19 cellular contexts compared by ENCODE assay signal in the genomic region with DNA sequence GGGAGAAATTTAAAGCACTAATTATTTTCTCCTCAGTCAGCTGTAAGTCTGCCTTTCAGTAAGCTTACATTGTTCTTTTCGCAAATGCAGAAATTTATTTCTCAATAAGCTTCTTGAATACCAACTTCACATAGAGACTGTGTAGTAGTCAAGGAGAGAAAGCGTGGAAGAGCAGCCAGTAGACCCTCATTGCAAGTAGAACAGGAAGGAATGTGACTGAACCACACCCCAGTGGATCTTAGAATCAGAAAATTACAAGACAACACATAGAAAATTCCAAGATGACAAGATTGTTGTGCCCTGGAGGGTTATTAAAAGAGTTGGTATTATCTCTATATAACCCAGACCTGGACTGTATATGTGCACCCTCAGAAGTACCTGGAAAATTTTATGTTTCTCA.
DNase-seq lines count a peak whose midpoint lies in the region; ATAC-seq and TF ChIP-seq lines count a peak whose summit lies in the region.
"Had no signal": no experiment of that assay in that cellular context is flagged by ENCODE, and none has a peak within 500 bp of the region (broad histone marks: within the 10 kb centered on the region; RNA-seq: fewer than 3 reads in every experiment).

No MANE protein-coding gene starts in this region.

- H3K4me2 ChIP-seq in trophoblast cell (ENCODE audit: low read length) = no peak overlapping the region
- H3K4me2 ChIP-seq: BLaER1 had no signal

- H4K91ac ChIP-seq in trophoblast cell (ENCODE audit: low read depth, low read length) = no peak overlapping the region

- peak overlapping the region; percentile 16 for H3K4me3 Mint-ChIP-seq in type B pancreatic cell
- H3K4me3 Mint-ChIP-seq: CD14-positive monocyte; CD4-positive, alpha-beta memory T cell; CD4-positive, CD25-positive, alpha-beta regulatory T cell; CD8-positive, alpha-beta memory T cell had no signal

- H4K12ac ChIP-seq in trophoblast cell (ENCODE audit: low read depth, low read length) = no peak overlapping the region

- TF ChIP-seq CTCF in 22Rv1 (IDR thresholded peaks at IDR 0.05) (no peak), type B pancreatic cell (conservative IDR thresholded peaks at IDR 0.05) (no peak)

- no peaks in the 10 kb centered on the region for H3K27me3 Mint-ChIP-seq in type B pancreatic cell

- ATAC-seq in GM18498 (IDR thresholded peaks at IDR 0.05; ENCODE audit: unreplicated experiment) = no peak

- H3K4me3 ChIP-seq in trophoblast cell (ENCODE audit: low read depth, low read length) = no peak overlapping the region
- H3K4me3 ChIP-seq: BLaER1 had no signal

- H3K79me1 ChIP-seq in trophoblast cell (ENCODE audit: low read length) = peaks cover 4% of the 10 kb centered on the region

- no peak overlapping the region for H2BK12ac ChIP-seq in trophoblast cell (ENCODE audit: low read length)

- no peak overlapping the region for H2BK120ac ChIP-seq in trophoblast cell (ENCODE audit: insufficient read depth, low read length, poor library complexity)

- H3K14ac ChIP-seq in trophoblast cell (ENCODE audit: low read length) = no peak overlapping the region

- H3K27ac Mint-ChIP-seq in type B pancreatic cell = peak overlapping the region; percentile 54
- H3K27ac Mint-ChIP-seq: CD4-positive, alpha-beta memory T cell; CD4-positive, CD25-positive, alpha-beta regulatory T cell; CD8-positive, alpha-beta memory T cell had no signal

- no peak overlapping the region for H3K18ac ChIP-seq in trophoblast cell (ENCODE audit: low read length)

- peaks cover 12% of the 10 kb centered on the region for H3K9me3 Mint-ChIP-seq in type B pancreatic cell
- H3K9me3 Mint-ChIP-seq: CD14-positive monocyte; CD4-positive, alpha-beta memory T cell; CD8-positive, alpha-beta memory T cell had no signal

- DNase-seq in NCI-H526 treated with DMSO at 0.1 percent for 48 hours (lab: John Stamatoyannopoulos, UW) (peak; percentile 59), trophoblast cell (peak; percentile 86 to 96), type B pancreatic cell (ENCODE audit: extremely low spot score, unreplicated experiment) (no peak), NCI-H1436 treated with DMSO at 0.1 percent for 48 hours (lab: John Stamatoyannopoulos, UW) (no peak), NCI-H1694 (lab: John Stamatoyannopoulos, UW) (no peak)
- DNase-seq: 8988T; ACHN; BE2C; C1 segment of cervical spinal cord; CD4-positive, alpha-beta memory T cell; CD4-positive, CD25-positive, alpha-beta regulatory T cell; CD8-positive, alpha-beta memory T cell; COR-L47; DMS79 treated with DMSO at 0.1 percent for 48 hours; GF-D8 had no signal

- WGBS in trophoblast cell (ENCODE audit: extremely low coverage, insufficient coverage, insufficient read length) = no CpG with 5 or more reads among the region's 2 CpGs

- H3K9me3 ChIP-seq in trophoblast cell (ENCODE audit: insufficient read depth, low read depth, low read length) = no peaks in the 10 kb centered on the region
- H3K9me3 ChIP-seq: BE2C, BLaER1 had no signal

- H2AFZ ChIP-seq in trophoblast cell (ENCODE audit: insufficient read depth, low read length, poor library complexity) = no peak overlapping the region

- no peak overlapping the region for H3K9ac ChIP-seq in trophoblast cell (ENCODE audit: low read length)
- H3K9ac ChIP-seq: BLaER1 had no signal

- peaks cover 0 to 2% of the 10 kb centered on the region in 2 experiments for H3K36me3 ChIP-seq in trophoblast cell (ENCODE audit: control insufficient read depth in 1 of 2, insufficient read depth in 2 of 2, low read length in 2 of 2)
- H3K36me3 ChIP-seq: BE2C, BLaER1 had no signal

- H3K4ac ChIP-seq in trophoblast cell (ENCODE audit: low read depth, low read length) = no peak overlapping the region

- peaks cover 25% of the 10 kb centered on the region for H3K4me1 Mint-ChIP-seq in type B pancreatic cell (ENCODE audit: unreplicated experiment)
- H3K4me1 Mint-ChIP-seq: CD4-positive, alpha-beta memory T cell; CD4-positive, CD25-positive, alpha-beta regulatory T cell; CD8-positive, alpha-beta memory T cell had no signal

- no peak overlapping the region for H3K23ac ChIP-seq in trophoblast cell (ENCODE audit: low read length)

- H3K27me3 ChIP-seq in trophoblast cell (ENCODE audit: insufficient read depth, low read length) = no peaks in the 10 kb centered on the region
- H3K27me3 ChIP-seq: BLaER1 had no signal

- no peak overlapping the region for H2BK5ac ChIP-seq in trophoblast cell (ENCODE audit: low read depth, low read length, poor library complexity)

- H3K27ac ChIP-seq in 22Rv1 (peak overlapping the region; percentile 64), trophoblast cell (ENCODE audit: low read depth, low read length) (no peak overlapping the region)
- H3K27ac ChIP-seq: BLaER1 had no signal

- H4K8ac ChIP-seq in trophoblast cell (ENCODE audit: low read depth, low read length) = no peak overlapping the region

- no peak overlapping the region for H2AK5ac ChIP-seq in trophoblast cell (ENCODE audit: low read length)

- peaks cover 16% of the 10 kb centered on the region for H3K36me3 Mint-ChIP-seq in type B pancreatic cell
- H3K36me3 Mint-ChIP-seq: CD14-positive monocyte; CD4-positive, alpha-beta memory T cell; CD4-positive, CD25-positive, alpha-beta regulatory T cell; CD8-positive, alpha-beta memory T cell had no signal

- H3K4me1 ChIP-seq in trophoblast cell (ENCODE audit: control insufficient read depth in 1 of 2, insufficient read depth in 2 of 2, low read length in 2 of 2) = peaks cover 2 to 5% of the 10 kb centered on the region in 2 experiments
- H3K4me1 ChIP-seq: BE2C, BLaER1 had no signal

- H3K79me2 ChIP-seq in trophoblast cell (ENCODE audit: control insufficient read depth, insufficient read depth, low read length, poor library complexity) = no peaks in the 10 kb centered on the region

Comparison
In these comparisons a context has a peak if more than half of its experiments do, and no peak if none do; other contexts are left out.
1. DNase-seq: peak in NCI-H526 treated with DMSO at 0.1 percent for 48 hours (single experiment) and trophoblast cell (2 of 2); none in type B pancreatic cell (single experiment), NCI-H1436 treated with DMSO at 0.1 percent for 48 hours (single experiment) and NCI-H1694 (single experiment).